In the genomic region with DNA sequence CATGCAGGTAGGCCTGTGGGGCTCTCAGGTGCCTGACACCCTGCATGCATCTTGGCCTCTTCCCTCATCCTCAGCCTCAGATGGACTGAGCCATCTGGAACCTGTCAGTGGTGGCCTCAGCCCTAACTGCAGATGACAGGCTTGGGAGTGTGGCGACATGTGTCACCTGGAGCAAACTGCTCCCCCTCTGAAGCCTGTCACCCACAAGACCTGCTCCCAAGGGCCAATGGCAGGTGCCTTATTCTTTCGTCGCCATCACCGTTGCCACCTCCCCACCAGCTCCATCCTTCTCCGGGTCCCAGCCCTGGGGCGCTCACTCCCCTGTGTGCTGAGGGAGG, we compare ENCODE assay signal across 24 cellular contexts. TPM values are rescaled to one million over a fixed set of nuclear protein-coding genes. Genes with fewer than 3 reads are reported as not detected.
DNase-seq lines count a peak whose midpoint lies in the region; ATAC-seq, FAIRE-seq and TF ChIP-seq lines count a peak whose summit lies in the region.
"Had no signal": no experiment of that assay in that cellular context is flagged by ENCODE, and none has a peak within 500 bp of the region (broad histone marks: within the 10 kb centered on the region; RNA-seq: fewer than 3 reads in every experiment).

No MANE protein-coding gene starts in this region.

- intact Hi-C loops in Right ventricle myocardium inferior (cut with DNase I), result no loop called here
- intact Hi-C loops in left cardiac atrium (cut with DNase I), result no loop called here

- no peaks in the 10 kb centered on the region for H3K9me3 Mint-ChIP-seq in WTC11
- peaks cover 10% of the 10 kb centered on the region for H3K9me3 Mint-ChIP-seq in glutamatergic neuron (ENCODE audit: unreplicated experiment)
- H3K9me3 Mint-ChIP-seq: CD4-positive, alpha-beta T cell had no signal

- no peak for ATAC-seq in WTC11
- ATAC-seq in Right ventricle myocardium inferior, result no peak
- no peak for ATAC-seq in left cardiac atrium
- ATAC-seq: HCT116, PC-3 had no signal

- H3K27ac Mint-ChIP-seq in WTC11 (no peak overlapping the region), glutamatergic neuron (ENCODE audit: unreplicated experiment) (no peak overlapping the region)
- H3K27ac Mint-ChIP-seq: CD4-positive, alpha-beta T cell had no signal

- H3K27me3 Mint-ChIP-seq in WTC11 (ENCODE audit: low read depth) (peaks cover 33% of the 10 kb centered on the region), glutamatergic neuron (ENCODE audit: unreplicated experiment) (peaks cover 12% of the 10 kb centered on the region)

- POLR2A ChIA-PET in WTC11 (lab: Charles Lee), result no interaction called here

- TF ChIP-seq CTCF in WTC11 (IDR thresholded peaks at IDR 0.05), result no peak
- TF ChIP-seq CTCF in glutamatergic neuron (IDR thresholded peaks at IDR 0.05; ENCODE audit: partially characterized antibody, unreplicated experiment), result no peak

- peak; percentile 9 for FAIRE-seq in urothelium cell line (lab: Jason Lieb, UNC)
- FAIRE-seq: A204.1, D721Med had no signal

- CTCF ChIA-PET in WTC11 (lab: Charles Lee), result interaction anchor here (0.9 to 4.2 kb wide), 6 partner anchors 13 to 79 kb away, joined by 3 to 34 read pairs (median 6); a partner anchor contains a TSS

- DNase-seq in G401 (ENCODE audit: low spot score) (peak; percentile 51), WTC11 (ENCODE audit: low spot score) (peak; percentile 8), glutamatergic neuron (peak; percentile 17), urothelium cell line (ENCODE audit: low spot score) (no peak), Right ventricle myocardium inferior (ENCODE audit: missing footprints) (no peak), left cardiac atrium (no peak), NCI-H1105 treated with DMSO at 0.1 percent for 48 hours (lab: John Stamatoyannopoulos, UW) (no peak)
- DNase-seq: CD4-positive, alpha-beta T cell; GOT3; Kasumi-1; MV-4-11; NCI-H1105; NCI-H146; NCI-H1930; NCI-H2107; NCI-H446; NCI-H524 treated with DMSO at 0.1 percent for 48 hours; NCI-H774; PC-3; SJCRH30 had no signal

- peaks cover 27% of the 10 kb centered on the region for H3K4me1 Mint-ChIP-seq in WTC11
- peaks cover 5% of the 10 kb centered on the region for H3K4me1 Mint-ChIP-seq in glutamatergic neuron (ENCODE audit: low read depth, unreplicated experiment)

- in situ Hi-C loops in G401 (cut with HindIII; ENCODE audit: low sequenced_read_pairs), result no loop called here

- H3K36me3 Mint-ChIP-seq in WTC11, result no peaks in the 10 kb centered on the region
- H3K36me3 Mint-ChIP-seq in glutamatergic neuron (ENCODE audit: unreplicated experiment), result no peaks in the 10 kb centered on the region

- H3K4me3 Mint-ChIP-seq in WTC11 (no peak overlapping the region), glutamatergic neuron (ENCODE audit: unreplicated experiment) (no peak overlapping the region)
- H3K4me3 Mint-ChIP-seq: CD4-positive, alpha-beta T cell had no signal

TF ChIP-seq in WTC11, 78 proteins besides CTCF, POLR2A, EP300 and RAD21 (continues in another document):
- TF ChIP-seq, protein P1, sequence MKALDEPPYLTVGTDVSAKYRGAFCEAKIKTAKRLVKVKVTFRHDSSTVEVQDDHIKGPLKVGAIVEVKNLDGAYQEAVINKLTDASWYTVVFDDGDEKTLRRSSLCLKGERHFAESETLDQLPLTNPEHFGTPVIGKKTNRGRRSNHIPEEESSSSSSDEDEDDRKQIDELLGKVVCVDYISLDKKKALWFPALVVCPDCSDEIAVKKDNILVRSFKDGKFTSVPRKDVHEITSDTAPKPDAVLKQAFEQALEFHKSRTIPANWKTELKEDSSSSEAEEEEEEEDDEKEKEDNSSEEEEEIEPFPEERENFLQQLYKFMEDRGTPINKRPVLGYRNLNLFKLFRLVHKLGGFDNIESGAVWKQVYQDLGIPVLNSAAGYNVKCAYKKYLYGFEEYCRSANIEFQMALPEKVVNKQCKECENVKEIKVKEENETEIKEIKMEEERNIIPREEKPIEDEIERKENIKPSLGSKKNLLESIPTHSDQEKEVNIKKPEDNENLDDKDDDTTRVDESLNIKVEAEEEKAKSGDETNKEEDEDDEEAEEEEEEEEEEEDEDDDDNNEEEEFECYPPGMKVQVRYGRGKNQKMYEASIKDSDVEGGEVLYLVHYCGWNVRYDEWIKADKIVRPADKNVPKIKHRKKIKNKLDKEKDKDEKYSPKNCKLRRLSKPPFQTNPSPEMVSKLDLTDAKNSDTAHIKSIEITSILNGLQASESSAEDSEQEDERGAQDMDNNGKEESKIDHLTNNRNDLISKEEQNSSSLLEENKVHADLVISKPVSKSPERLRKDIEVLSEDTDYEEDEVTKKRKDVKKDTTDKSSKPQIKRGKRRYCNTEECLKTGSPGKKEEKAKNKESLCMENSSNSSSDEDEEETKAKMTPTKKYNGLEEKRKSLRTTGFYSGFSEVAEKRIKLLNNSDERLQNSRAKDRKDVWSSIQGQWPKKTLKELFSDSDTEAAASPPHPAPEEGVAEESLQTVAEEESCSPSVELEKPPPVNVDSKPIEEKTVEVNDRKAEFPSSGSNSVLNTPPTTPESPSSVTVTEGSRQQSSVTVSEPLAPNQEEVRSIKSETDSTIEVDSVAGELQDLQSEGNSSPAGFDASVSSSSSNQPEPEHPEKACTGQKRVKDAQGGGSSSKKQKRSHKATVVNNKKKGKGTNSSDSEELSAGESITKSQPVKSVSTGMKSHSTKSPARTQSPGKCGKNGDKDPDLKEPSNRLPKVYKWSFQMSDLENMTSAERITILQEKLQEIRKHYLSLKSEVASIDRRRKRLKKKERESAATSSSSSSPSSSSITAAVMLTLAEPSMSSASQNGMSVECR (CRISPR knock-in tag; IDR thresholded peaks at IDR 0.05; ENCODE audit: borderline replicate concordance), result no peak
- no peak for TF ChIP-seq CREM (CRISPR knock-in tag; IDR thresholded peaks at IDR 0.05)
- TF ChIP-seq, protein P2, sequence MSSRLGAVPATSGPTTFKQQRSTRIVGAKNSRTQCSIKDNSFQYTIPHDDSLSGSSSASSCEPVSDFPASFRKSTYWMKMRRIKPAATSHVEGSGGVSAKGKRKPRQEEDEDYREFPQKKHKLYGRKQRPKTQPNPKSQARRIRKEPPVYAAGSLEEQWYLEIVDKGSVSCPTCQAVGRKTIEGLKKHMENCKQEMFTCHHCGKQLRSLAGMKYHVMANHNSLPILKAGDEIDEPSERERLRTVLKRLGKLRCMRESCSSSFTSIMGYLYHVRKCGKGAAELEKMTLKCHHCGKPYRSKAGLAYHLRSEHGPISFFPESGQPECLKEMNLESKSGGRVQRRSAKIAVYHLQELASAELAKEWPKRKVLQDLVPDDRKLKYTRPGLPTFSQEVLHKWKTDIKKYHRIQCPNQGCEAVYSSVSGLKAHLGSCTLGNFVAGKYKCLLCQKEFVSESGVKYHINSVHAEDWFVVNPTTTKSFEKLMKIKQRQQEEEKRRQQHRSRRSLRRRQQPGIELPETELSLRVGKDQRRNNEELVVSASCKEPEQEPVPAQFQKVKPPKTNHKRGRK (CRISPR knock-in tag; IDR thresholded peaks at IDR 0.05; ENCODE audit: borderline replicate concordance), result no peak
- no peak for TF ChIP-seq ZNF396 (CRISPR knock-in tag; IDR thresholded peaks at IDR 0.05; ENCODE audit: borderline replicate concordance)
- no peak for TF ChIP-seq ZBTB21 (CRISPR knock-in tag; IDR thresholded peaks at IDR 0.05; ENCODE audit: borderline replicate concordance)
- TF ChIP-seq, protein P3, sequence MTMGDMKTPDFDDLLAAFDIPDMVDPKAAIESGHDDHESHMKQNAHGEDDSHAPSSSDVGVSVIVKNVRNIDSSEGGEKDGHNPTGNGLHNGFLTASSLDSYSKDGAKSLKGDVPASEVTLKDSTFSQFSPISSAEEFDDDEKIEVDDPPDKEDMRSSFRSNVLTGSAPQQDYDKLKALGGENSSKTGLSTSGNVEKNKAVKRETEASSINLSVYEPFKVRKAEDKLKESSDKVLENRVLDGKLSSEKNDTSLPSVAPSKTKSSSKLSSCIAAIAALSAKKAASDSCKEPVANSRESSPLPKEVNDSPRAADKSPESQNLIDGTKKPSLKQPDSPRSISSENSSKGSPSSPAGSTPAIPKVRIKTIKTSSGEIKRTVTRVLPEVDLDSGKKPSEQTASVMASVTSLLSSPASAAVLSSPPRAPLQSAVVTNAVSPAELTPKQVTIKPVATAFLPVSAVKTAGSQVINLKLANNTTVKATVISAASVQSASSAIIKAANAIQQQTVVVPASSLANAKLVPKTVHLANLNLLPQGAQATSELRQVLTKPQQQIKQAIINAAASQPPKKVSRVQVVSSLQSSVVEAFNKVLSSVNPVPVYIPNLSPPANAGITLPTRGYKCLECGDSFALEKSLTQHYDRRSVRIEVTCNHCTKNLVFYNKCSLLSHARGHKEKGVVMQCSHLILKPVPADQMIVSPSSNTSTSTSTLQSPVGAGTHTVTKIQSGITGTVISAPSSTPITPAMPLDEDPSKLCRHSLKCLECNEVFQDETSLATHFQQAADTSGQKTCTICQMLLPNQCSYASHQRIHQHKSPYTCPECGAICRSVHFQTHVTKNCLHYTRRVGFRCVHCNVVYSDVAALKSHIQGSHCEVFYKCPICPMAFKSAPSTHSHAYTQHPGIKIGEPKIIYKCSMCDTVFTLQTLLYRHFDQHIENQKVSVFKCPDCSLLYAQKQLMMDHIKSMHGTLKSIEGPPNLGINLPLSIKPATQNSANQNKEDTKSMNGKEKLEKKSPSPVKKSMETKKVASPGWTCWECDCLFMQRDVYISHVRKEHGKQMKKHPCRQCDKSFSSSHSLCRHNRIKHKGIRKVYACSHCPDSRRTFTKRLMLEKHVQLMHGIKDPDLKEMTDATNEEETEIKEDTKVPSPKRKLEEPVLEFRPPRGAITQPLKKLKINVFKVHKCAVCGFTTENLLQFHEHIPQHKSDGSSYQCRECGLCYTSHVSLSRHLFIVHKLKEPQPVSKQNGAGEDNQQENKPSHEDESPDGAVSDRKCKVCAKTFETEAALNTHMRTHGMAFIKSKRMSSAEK (CRISPR knock-in tag; IDR thresholded peaks at IDR 0.05; ENCODE audit: borderline replicate concordance), result no peak
- TF ChIP-seq HMGA2 (CRISPR knock-in tag; IDR thresholded peaks at IDR 0.05), result no peak
- TF ChIP-seq MYBL2 (CRISPR knock-in tag; IDR thresholded peaks at IDR 0.05), result no peak
- no peak for TF ChIP-seq PRRX2 (CRISPR knock-in tag; IDR thresholded peaks at IDR 0.05)
- TF ChIP-seq ELF4 (CRISPR knock-in tag; IDR thresholded peaks at IDR 0.05; ENCODE audit: low read depth), result no peak
- no peak for TF ChIP-seq ZNF423 (CRISPR knock-in tag; IDR thresholded peaks at IDR 0.05)

RNA-seq across cellular contexts. Expression of a gene that starts 3.6 kb away (rescaled TPM):
- 8.3 and 21.4 TPM in 2 replicates for total RNA-seq in G401 (2014; rRNA removed; shearing (Covaris generic))
- total RNA-seq in WTC11 (2021) (12.6 to 22.4 TPM (median 15.2 TPM) in 3 replicates), glutamatergic neuron (ENCODE audit: unreplicated experiment) (96.0 TPM), Right ventricle myocardium inferior (120 TPM), left cardiac atrium (100 to 1,000 TPM; 118 to 127 TPM)

RNA-seq across cellular contexts. Expression of a gene that starts 12.6 kb away (rescaled TPM):
- 3.2 and 4.7 TPM in 2 replicates for total RNA-seq in G401 (2014; rRNA removed; shearing (Covaris generic))
- 1.4 to 4.3 TPM (median 3.3 TPM) in 3 replicates for total RNA-seq in WTC11 (2021)
- 8.3 TPM for total RNA-seq in glutamatergic neuron (ENCODE audit: unreplicated experiment)
- total RNA-seq in Right ventricle myocardium inferior, result not detected
- not detected for total RNA-seq in left cardiac atrium

RNA-seq across cellular contexts. Expression of a gene that starts 49.8 kb away (rescaled TPM):
- total RNA-seq in G401 (2014; rRNA removed; shearing (Covaris generic)), result 15.4 and 32.1 TPM in 2 replicates
- 7.9 to 12.8 TPM (median 9.3 TPM) in 3 replicates for total RNA-seq in WTC11 (2021)
- 2.4 TPM for total RNA-seq in glutamatergic neuron (ENCODE audit: unreplicated experiment)
- 3.6 TPM for total RNA-seq in Right ventricle myocardium inferior
- total RNA-seq in left cardiac atrium, result 1 to 10 TPM in 1 of 2 donors, under 1 TPM in 1; 0.47 to 2.4 TPM
- total RNA-seq: CD4-positive, alpha-beta T cell; MCF 10A had no signal

Comparison
In these comparisons a context has a peak if more than half of its experiments do, and no peak if none do; other contexts are left out.
1. DNase-seq: peak in G401 (single experiment), WTC11 (single experiment) and glutamatergic neuron (single experiment); none in urothelium cell line (single experiment), Right ventricle myocardium inferior (single experiment), left cardiac atrium (single experiment) and NCI-H1105 treated with DMSO at 0.1 percent for 48 hours (single experiment).